Comparison of ENCODE assay signal across 2 cellular contexts in genomic region chr1:172661107-172661506, GRCh38.
TF ChIP-seq lines count a peak whose summit lies in the region.

No MANE protein-coding gene starts in this region.

TF ChIP-seq in SK-N-SH, 30 proteins besides CTCF, POLR2A, EP300 and RAD21 (continued from another document):
- no peak for TF ChIP-seq RXRA (IDR thresholded peaks at IDR 0.05; ENCODE audit: borderline replicate concordance, low read depth)
- no peak for TF ChIP-seq NFIC (IDR thresholded peaks at IDR 0.05; ENCODE audit: borderline replicate concordance)
- no peak for TF ChIP-seq SIN3A (IDR thresholded peaks at IDR 0.05; ENCODE audit: borderline replicate concordance, low read depth, low read length)
- no peak for TF ChIP-seq TAF1 (IDR thresholded peaks at IDR 0.05; ENCODE audit: borderline replicate concordance, low read depth, low read length)
- no peak for TF ChIP-seq MXI1 (IDR thresholded peaks at IDR 0.05; ENCODE audit: low read depth, low read length)
- no peak for TF ChIP-seq TCF12 (IDR thresholded peaks at IDR 0.05)
- no peak for TF ChIP-seq USF1 (IDR thresholded peaks at IDR 0.05; ENCODE audit: borderline replicate concordance, low read depth)
- TF ChIP-seq NRF1 (IDR thresholded peaks at IDR 0.05; ENCODE audit: low read depth, low read length): no peak
- TF ChIP-seq FOXJ3 (CRISPR knock-in tag; IDR thresholded peaks at IDR 0.05): no peak
- no peak for TF ChIP-seq YY1 (IDR thresholded peaks at IDR 0.05; ENCODE audit: low read depth)
- TF ChIP-seq POLR2AphosphoS5 (IDR thresholded peaks at IDR 0.05; ENCODE audit: low read depth, low read length): no peak
- TF ChIP-seq CHD2 (IDR thresholded peaks at IDR 0.05; ENCODE audit: low read length, partially characterized antibody): no peak
TF ChIP-seq in SK-N-SH: peak in this region for 0.

TF ChIP-seq in SK-N-SH treated with all-trans-retinoic acid at 6 μM for 48 hours, 23 proteins besides CTCF, POLR2A, EP300 and RAD21 (continued from another document):
- TF ChIP-seq TSHZ2 (CRISPR knock-in tag; IDR thresholded peaks at IDR 0.05) (no peak), ZFP30 (CRISPR knock-in tag; IDR thresholded peaks at IDR 0.05) (no peak), ZNF8 (CRISPR knock-in tag; IDR thresholded peaks at IDR 0.05) (no peak), CSRNP3 (CRISPR knock-in tag; IDR thresholded peaks at IDR 0.05) (no peak), PPARA (CRISPR knock-in tag; IDR thresholded peaks at IDR 0.05; ENCODE audit: borderline replicate concordance) (no peak), ZFP3 (CRISPR knock-in tag; IDR thresholded peaks at IDR 0.05) (no peak), CSDC2 (CRISPR knock-in tag; IDR thresholded peaks at IDR 0.05) (no peak), ZNF70 (CRISPR knock-in tag; IDR thresholded peaks at IDR 0.05) (no peak), RARB (CRISPR knock-in tag; IDR thresholded peaks at IDR 0.05) (no peak), CREB5 (CRISPR knock-in tag; IDR thresholded peaks at IDR 0.05; ENCODE audit: low read depth) (no peak), PATZ1 (CRISPR knock-in tag; IDR thresholded peaks at IDR 0.05; ENCODE audit: borderline replicate concordance) (no peak)
